ENCODE assay signal across 8 cellular contexts in the genomic region with DNA sequence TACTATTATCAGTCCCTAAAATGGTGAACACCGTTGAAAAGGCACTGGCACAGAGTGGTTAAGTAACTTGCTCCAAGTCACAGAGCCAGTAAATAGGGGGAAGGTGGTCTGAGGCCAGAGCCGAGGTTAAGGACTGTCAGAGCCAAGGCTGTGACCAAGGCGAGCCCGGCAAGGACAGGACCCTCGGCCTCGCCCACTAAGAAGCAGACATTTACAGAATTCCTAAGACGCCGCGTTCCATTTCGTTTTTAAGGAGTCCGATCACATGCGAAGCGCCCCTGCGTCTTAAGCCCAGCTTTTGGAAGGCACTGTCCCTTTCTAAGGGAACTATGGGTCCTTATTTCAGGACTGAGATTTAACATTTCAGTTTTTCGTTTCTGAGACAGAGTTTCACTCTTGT. TPM values are rescaled to one million over a fixed set of nuclear protein-coding genes. Genes with fewer than 3 reads are reported as not detected.
DNase-seq lines count a peak whose midpoint lies in the region; ATAC-seq and TF ChIP-seq lines count a peak whose summit lies in the region.

No MANE protein-coding gene starts in this region.

- H3K9me3 ChIP-seq in mesodermal cell (ENCODE audit: control insufficient read depth, low read length): no peaks in the 10 kb centered on the region

- H3K4me3 ChIP-seq in HFF-Myc (replicated peaks; ENCODE audit: low read depth, low read length) (peak overlapping the region; percentile 89), mesodermal cell (ENCODE audit: extremely low read depth, insufficient read depth, low read length, poor library complexity, severe bottlenecking) (peak overlapping the region; percentile 77)

- TF ChIP-seq CTCF in 22Rv1 (IDR thresholded peaks at IDR 0.05) (no peak), HFF-Myc (IDR thresholded peaks at IDR 0.05; ENCODE audit: low read depth, low read length, missing control alignments) (no peak), brain (conservative IDR thresholded peaks at IDR 0.05) (no peak)

- H3K4me1 Mint-ChIP-seq in brain: peaks cover 60% of the 10 kb centered on the region

- H3K36me3 ChIP-seq in mesodermal cell (ENCODE audit: control insufficient read depth, insufficient read depth, low read length): peaks cover 20% of the 10 kb centered on the region

- peaks cover 28% of the 10 kb centered on the region for H3K36me3 Mint-ChIP-seq in brain

- no peak for ATAC-seq in HG02973 (IDR thresholded peaks at IDR 0.05; ENCODE audit: unreplicated experiment)
- no peak for ATAC-seq in HG03095 (IDR thresholded peaks at IDR 0.05; ENCODE audit: unreplicated experiment)
- ATAC-seq in HG03469 (IDR thresholded peaks at IDR 0.05; ENCODE audit: unreplicated experiment): no peak

- WGBS in mesodermal cell (ENCODE audit: insufficient coverage in 2 of 2), 2 experiments: 1 to 2% methylated on average over 15 of the region's 15 CpGs

- peaks cover 11% of the 10 kb centered on the region for H3K4me1 ChIP-seq in mesodermal cell (ENCODE audit: control insufficient read depth, insufficient read depth, low read length, poor library complexity, severe bottlenecking)

- H3K27ac ChIP-seq in 22Rv1 (peak overlapping the region; percentile 84), mesodermal cell (ENCODE audit: low read depth, low read length, severe bottlenecking) (no peak overlapping the region)

- H3K4me3 Mint-ChIP-seq in brain: peak overlapping the region; percentile 84 to 95 (median 93)

- H3K27ac Mint-ChIP-seq in brain: peak overlapping the region; percentile 73 to 90 (median 77)

- no peaks in the 10 kb centered on the region for H3K9me3 Mint-ChIP-seq in brain

- H3K27me3 Mint-ChIP-seq in brain: no peaks in the 10 kb centered on the region

- DNase-seq in HFF-Myc (ENCODE audit: extremely low read depth, low read depth) (no peak), NCI-H187 treated with DMSO at 0.1 percent for 48 hours (lab: John Stamatoyannopoulos, UW) (no peak)

RNA-seq across cellular contexts. Expression of a gene that starts 1.0 kb away (rescaled TPM):
- polyA plus RNA-seq in brain (ENCODE audit: insufficient read depth, low read depth, low replicate concordance): 113 TPM
- 538 TPM for polyA plus RNA-seq in mesodermal cell (2013, experiment 1 of 2)
- 541 TPM for polyA plus RNA-seq in mesodermal cell (2013, experiment 2 of 2)
